Comparison of ENCODE assay signal across 18 cellular contexts in genomic region chr1:32884726-32885125, GRCh38. TPM values are rescaled to one million over a fixed set of nuclear protein-coding genes. Genes with fewer than 3 reads are reported as not detected.
DNase-seq lines count a peak whose midpoint lies in the region; ATAC-seq and TF ChIP-seq lines count a peak whose summit lies in the region.
"Had no signal": no experiment of that assay in that cellular context is flagged by ENCODE, and none has a peak within 500 bp of the region (broad histone marks: within the 10 kb centered on the region; RNA-seq: fewer than 3 reads in every experiment).

No MANE protein-coding gene starts in this region.

- no peak for TF ChIP-seq CTCF in RWPE2 (IDR thresholded peaks at IDR 0.05; ENCODE audit: poor library complexity, severe bottlenecking)

- no peak for TF ChIP-seq POLR2A in erythroblast (IDR thresholded peaks at IDR 0.05; ENCODE audit: low read length)

- peaks cover 52% of the 10 kb centered on the region for H3K27me3 ChIP-seq in H7 (ENCODE audit: control insufficient read depth, insufficient read depth, low read length)
- H3K27me3 ChIP-seq in RWPE2 (ENCODE audit: insufficient read depth, poor library complexity, severe bottlenecking) = peaks cover 30% of the 10 kb centered on the region

- H3K27ac ChIP-seq in RWPE2 (ENCODE audit: poor library complexity, severe bottlenecking) = no peak overlapping the region
- H3K27ac ChIP-seq: A549, SK-N-MC had no signal

- H3K4me3 ChIP-seq in H7 (ENCODE audit: insufficient read depth, low read depth, low read length) (no peak overlapping the region), RWPE2 (ENCODE audit: severe bottlenecking) (no peak overlapping the region)
- H3K4me3 ChIP-seq: A549, SK-N-MC had no signal

- ATAC-seq in RWPE2 (ENCODE audit: low read depth) = 0 out of 3 replicates have a peak, but pooled peaks have one; percentile 8
- no peak for ATAC-seq in GM18498 (IDR thresholded peaks at IDR 0.05; ENCODE audit: unreplicated experiment)
- ATAC-seq: GM23338 had no signal

- no peaks in the 10 kb centered on the region for H3K36me3 ChIP-seq in H7 (replicated peaks; ENCODE audit: control insufficient read depth, insufficient read depth, low read length)
- no peaks in the 10 kb centered on the region for H3K36me3 ChIP-seq in RWPE2 (ENCODE audit: low read depth)

- H3K4me1 ChIP-seq in RWPE2 (ENCODE audit: insufficient read depth, poor library complexity, severe bottlenecking) = no peaks in the 10 kb centered on the region

- H3K9me3 ChIP-seq in RWPE2 (ENCODE audit: severe bottlenecking) = no peaks in the 10 kb centered on the region
- H3K9me3 ChIP-seq: A549 had no signal

- DNase-seq in D341Med (ENCODE audit: low spot score) (peak; percentile 71), H7 (peak; percentile 56), NCI-H524 (lab: John Stamatoyannopoulos, UW) (peak; percentile 93 to 95), RWPE2 (ENCODE audit: low spot score) (no peak), erythroblast (lab: John Stamatoyannopoulos, UW) (no peak), GOT3 (lab: John Stamatoyannopoulos, UW) (no peak)
- DNase-seq: CD4-positive, alpha-beta T cell; DMS79 treated with DMSO at 0.1 percent for 48 hours; NCI-H2029; NCI-H226; SHP77 had no signal

RNA-seq across cellular contexts. Expression of gene HPCA, which starts 1.6 kb away (rescaled TPM):
- 0.89 and 2.6 TPM in 2 replicates for total RNA-seq in H7 (2014; rRNA removed; shearing (Covaris generic))
- total RNA-seq: CD4-positive, alpha-beta T cell; G401 had no signal

RNA-seq across cellular contexts. Expression of gene FNDC5, which starts 14.0 kb away (rescaled TPM):
- 0.63 and 4.4 TPM in 2 replicates for total RNA-seq in H7 (2014; rRNA removed; shearing (Covaris generic))
- total RNA-seq: CD4-positive, alpha-beta T cell; OCI-LY7; T-helper 2 cell treated with Interferon-gamma antibody and Interleukin-4, amounts not matched to agents 100 ng/mL and 5 ng/mL, for 36 hours had no signal

RNA-seq across cellular contexts. Expression of gene TMEM54, which starts 16.5 kb away (rescaled TPM):
- 5.4 and 9.8 TPM in 2 replicates for total RNA-seq in H7 (2014; rRNA removed; shearing (Covaris generic))
- total RNA-seq: CD4-positive, alpha-beta T cell; T-helper 2 cell treated with Interferon-gamma antibody and Interleukin-4, amounts not matched to agents 100 ng/mL and 5 ng/mL, for 36 hours had no signal

Comparison
In these comparisons a context has a peak if more than half of its experiments do, and no peak if none do; other contexts are left out.
1. DNase-seq: peak in D341Med (single experiment), H7 (single experiment) and NCI-H524 (2 of 2); none in RWPE2 (single experiment), erythroblast (0 of 2) and GOT3 (single experiment).